In genomic region chr17:69921046-69921445, GRCh38 we compare ENCODE assay signal across 22 cellular contexts.
DNase-seq lines count a peak whose midpoint lies in the region; ATAC-seq, FAIRE-seq and TF ChIP-seq lines count a peak whose summit lies in the region.
"Had no signal": no experiment of that assay in that cellular context is flagged by ENCODE, and none has a peak within 500 bp of the region (broad histone marks: within the 10 kb centered on the region; RNA-seq: fewer than 3 reads in every experiment).

No MANE protein-coding gene starts in this region.

- H3K27me3 Mint-ChIP-seq in Caco-2 (ENCODE audit: insufficient read depth, unreplicated experiment), result no peaks in the 10 kb centered on the region
- no peaks in the 10 kb centered on the region for H3K27me3 Mint-ChIP-seq in activated CD4-positive, alpha-beta T cell treated with anti-CD3 and anti-CD28 coated beads, Interleukin-2, amount 10 ng/mL, durations not matched to agents 24 days and 14 days
- H3K27me3 Mint-ChIP-seq: B cell; CD4-positive, alpha-beta T cell had no signal

- CTCF ChIA-PET in Caco-2 (lab: Charles Lee), result interaction anchor here (0.6 kb wide), 2 partner anchors 26 to 200 kb away, joined by 3 read pairs; no protein-coding TSS in a partner anchor

- FAIRE-seq in bronchial epithelial cell (lab: Jason Lieb, UNC) (peak; percentile 7), GM12892 (lab: Jason Lieb, UNC) (no peak)
- FAIRE-seq: GM12891, GM18507 had no signal

- ATAC-seq in upper lobe of left lung (ENCODE audit: low FRiP score in 2 of 2), result no peak
- ATAC-seq: A549; CD8-positive, alpha-beta T cell had no signal

- BruUV-seq in Caco-2 (replicated peaks; lab: Mats Ljungman, UMichigan), result no TSS peak

- peak; percentile 58 to 68 for DNase-seq in Caco-2
- DNase-seq in bronchial epithelial cell (ENCODE audit: low read depth), result no peak
- peak; percentile 13 for DNase-seq in hepatocyte (ENCODE audit: low spot score)
- no peak for DNase-seq in activated CD4-positive, alpha-beta T cell treated with anti-CD3 and anti-CD28 coated beads, Interleukin-2, amount 10 ng/mL, durations not matched to agents 24 days and 14 days
- no peak for DNase-seq in upper lobe of left lung
- no peak for DNase-seq in GM12892 (ENCODE audit: insufficient read length)
- DNase-seq: AML-193; CD4-positive, alpha-beta T cell; CD8-positive, alpha-beta T cell; DMS 273 treated with DMSO at 0.1 percent for 48 hours; DMS153; DMS79; DND-41; EL; GF-D8 had no signal

- H4K20me1 ChIP-seq in hepatocyte (ENCODE audit: insufficient read depth, poor library complexity, severe bottlenecking), result no peaks in the 10 kb centered on the region
- H4K20me1 ChIP-seq: BLaER1 treated with 17β-estradiol and CSF1 and Interleukin-3, amounts not matched to agents 10 nM and 100 nM had no signal

- H3K9me3 ChIP-seq in Caco-2 (no peaks in the 10 kb centered on the region; the same call in 1 of the 2 replicates), hepatocyte (ENCODE audit: low read depth) (no peaks in the 10 kb centered on the region), upper lobe of left lung (no peaks in the 10 kb centered on the region)
- H3K9me3 ChIP-seq: A549 had no signal

- intact Hi-C loops in Caco-2 (cut with micrococcal nuclease; ENCODE audit: unreplicated experiment), result loop anchor here (1.0 kb wide), 1 partner anchor 25 kb away; no protein-coding TSS in a partner anchor
- intact Hi-C loops in activated CD4-positive, alpha-beta T cell treated with anti-CD3 and anti-CD28 coated beads, Interleukin-2, amount 10 ng/mL, durations not matched to agents 24 days and 14 days (cut with micrococcal nuclease), result no loop called here

- H3K27me3 ChIP-seq in Caco-2 (replicated peaks; ENCODE audit: control insufficient read depth, insufficient read depth, low read length), result no peaks in the 10 kb centered on the region
- no peaks in the 10 kb centered on the region for H3K27me3 ChIP-seq in bronchial epithelial cell (ENCODE audit: control insufficient read depth, insufficient read depth, low read length)
- H3K27me3 ChIP-seq in hepatocyte, result no peaks in the 10 kb centered on the region
- no peaks in the 10 kb centered on the region for H3K27me3 ChIP-seq in upper lobe of left lung
- H3K27me3 ChIP-seq: BLaER1 treated with 17β-estradiol and CSF1 and Interleukin-3, amounts not matched to agents 10 nM and 100 nM had no signal

- TF ChIP-seq EP300 in upper lobe of left lung (IDR thresholded peaks at IDR 0.05), result no peak

- H2AFZ ChIP-seq in hepatocyte, result no peak overlapping the region

- no peaks in the 10 kb centered on the region for H3K79me2 ChIP-seq in hepatocyte

- TF ChIP-seq POLR2A in upper lobe of left lung (IDR thresholded peaks at IDR 0.05) (no peak), GM12892 (IDR thresholded peaks at IDR 0.05; ENCODE audit: low read depth, low read length) (no peak)

- H3K4me1 Mint-ChIP-seq in Caco-2 (ENCODE audit: low read depth, unreplicated experiment), result peaks cover 32% of the 10 kb centered on the region
- H3K4me1 Mint-ChIP-seq in activated CD4-positive, alpha-beta T cell treated with anti-CD3 and anti-CD28 coated beads, Interleukin-2, amount 10 ng/mL, durations not matched to agents 24 days and 14 days, result no peaks in the 10 kb centered on the region
- H3K4me1 Mint-ChIP-seq: B cell had no signal

- POLR2A ChIA-PET in Caco-2 (lab: Charles Lee), result no interaction called here

- no peaks in the 10 kb centered on the region for H3K9me2 ChIP-seq in hepatocyte (replicated peaks; ENCODE audit: insufficient read depth)

- no peak overlapping the region for H3K4me2 ChIP-seq in hepatocyte
- H3K4me2 ChIP-seq: A549; BLaER1 treated with 17β-estradiol and CSF1 and Interleukin-3, amounts not matched to agents 10 nM and 100 nM had no signal

- H3K4me3 ChIP-seq in Caco-2 (ENCODE audit: low read depth, low read length) (no peak overlapping the region), bronchial epithelial cell (ENCODE audit: low read depth, low read length) (no peak overlapping the region), hepatocyte (no peak overlapping the region), upper lobe of left lung (no peak overlapping the region)
- H3K4me3 ChIP-seq: A549; BLaER1 treated with 17β-estradiol and CSF1 and Interleukin-3, amounts not matched to agents 10 nM and 100 nM had no signal

- whole genome bisulfite sequencing in hepatocyte (ENCODE audit: low lambda C conversion rate, missing lambda C conversion rate), result 65% methylated on average over 1 of the region's 1 CpG
- 76 to 79% methylated on average over 1 of the region's 1 CpG for WGBS in upper lobe of left lung, 2 donors

- H3K4me1 ChIP-seq in Caco-2 (peaks cover 25% of the 10 kb centered on the region), hepatocyte (ENCODE audit: insufficient read depth) (no peaks in the 10 kb centered on the region), upper lobe of left lung (no peaks in the 10 kb centered on the region)
- H3K4me1 ChIP-seq: A549; BLaER1 treated with 17β-estradiol and CSF1 and Interleukin-3, amounts not matched to agents 10 nM and 100 nM had no signal

- no peaks in the 10 kb centered on the region for H3K36me3 Mint-ChIP-seq in Caco-2 (ENCODE audit: insufficient read depth, unreplicated experiment)
- H3K36me3 Mint-ChIP-seq in activated CD4-positive, alpha-beta T cell treated with anti-CD3 and anti-CD28 coated beads, Interleukin-2, amount 10 ng/mL, durations not matched to agents 24 days and 14 days (ENCODE audit: low read depth), result no peaks in the 10 kb centered on the region
- H3K36me3 Mint-ChIP-seq: CD8-positive, alpha-beta T cell had no signal

- peaks cover 30% of the 10 kb centered on the region for H3K9me3 Mint-ChIP-seq in Caco-2 (ENCODE audit: unreplicated experiment)
- no peaks in the 10 kb centered on the region for H3K9me3 Mint-ChIP-seq in activated CD4-positive, alpha-beta T cell treated with anti-CD3 and anti-CD28 coated beads, Interleukin-2, amount 10 ng/mL, durations not matched to agents 24 days and 14 days
- H3K9me3 Mint-ChIP-seq: CD8-positive, alpha-beta T cell had no signal

- no peaks in the 10 kb centered on the region for H3K36me3 ChIP-seq in Caco-2 (ENCODE audit: control insufficient read depth, insufficient read depth, low read length)
- H3K36me3 ChIP-seq in bronchial epithelial cell (ENCODE audit: control insufficient read depth, insufficient read depth, low read length), result no peaks in the 10 kb centered on the region
- H3K36me3 ChIP-seq in hepatocyte (replicated peaks; ENCODE audit: insufficient read depth, low read depth), result no peaks in the 10 kb centered on the region
- H3K36me3 ChIP-seq in upper lobe of left lung, result no peaks in the 10 kb centered on the region
- H3K36me3 ChIP-seq: BLaER1 treated with 17β-estradiol and CSF1 and Interleukin-3, amounts not matched to agents 10 nM and 100 nM had no signal

- no peak for TF ChIP-seq CTCF in Caco-2 (IDR thresholded peaks at IDR 0.05; ENCODE audit: insufficient read depth in 1 of 2, low read depth in 1 of 2, low read length in 1 of 2, severe bottlenecking in 1 of 2, unreplicated experiment in 1 of 2)
- TF ChIP-seq CTCF in bronchial epithelial cell (IDR thresholded peaks at IDR 0.05; ENCODE audit: insufficient read depth, low read length, severe bottlenecking), result no peak
- no peak for TF ChIP-seq CTCF in hepatocyte (IDR thresholded peaks at IDR 0.05; ENCODE audit: poor library complexity)
- TF ChIP-seq CTCF in upper lobe of left lung (IDR thresholded peaks at IDR 0.05), result no peak

- H3K27ac ChIP-seq in hepatocyte (no peak overlapping the region), upper lobe of left lung (no peak overlapping the region)
- H3K27ac ChIP-seq: 22Rv1; A549; BLaER1 treated with 17β-estradiol and CSF1 and Interleukin-3, amounts not matched to agents 10 nM and 100 nM; C4-2B had no signal

- H3K27ac Mint-ChIP-seq in Caco-2 (ENCODE audit: unreplicated experiment), result peak overlapping the region; percentile 42
- H3K27ac Mint-ChIP-seq in activated CD4-positive, alpha-beta T cell treated with anti-CD3 and anti-CD28 coated beads, Interleukin-2, amount 10 ng/mL, durations not matched to agents 24 days and 14 days, result no peak overlapping the region
- H3K27ac Mint-ChIP-seq: B cell; CD4-positive, alpha-beta T cell; CD8-positive, alpha-beta T cell had no signal

- peak overlapping the region; percentile 31 for H3K4me3 Mint-ChIP-seq in Caco-2 (ENCODE audit: unreplicated experiment)
- no peak overlapping the region for H3K4me3 Mint-ChIP-seq in activated CD4-positive, alpha-beta T cell treated with anti-CD3 and anti-CD28 coated beads, Interleukin-2, amount 10 ng/mL, durations not matched to agents 24 days and 14 days
- H3K4me3 Mint-ChIP-seq: B cell; CD4-positive, alpha-beta T cell; CD8-positive, alpha-beta T cell had no signal

Comparison
In these comparisons a context has a peak if more than half of its experiments do, and no peak if none do; other contexts are left out.
1. DNase-seq: peak in Caco-2 (2 of 2) and hepatocyte (single experiment); none in bronchial epithelial cell (single experiment), activated CD4-positive, alpha-beta T cell treated with anti-CD3 and anti-CD28 coated beads, Interleukin-2, amount 10 ng/mL, durations not matched to agents 24 days and 14 days (single experiment), upper lobe of left lung (0 of 2) and GM12892 (single experiment).